In the genomic region with DNA sequence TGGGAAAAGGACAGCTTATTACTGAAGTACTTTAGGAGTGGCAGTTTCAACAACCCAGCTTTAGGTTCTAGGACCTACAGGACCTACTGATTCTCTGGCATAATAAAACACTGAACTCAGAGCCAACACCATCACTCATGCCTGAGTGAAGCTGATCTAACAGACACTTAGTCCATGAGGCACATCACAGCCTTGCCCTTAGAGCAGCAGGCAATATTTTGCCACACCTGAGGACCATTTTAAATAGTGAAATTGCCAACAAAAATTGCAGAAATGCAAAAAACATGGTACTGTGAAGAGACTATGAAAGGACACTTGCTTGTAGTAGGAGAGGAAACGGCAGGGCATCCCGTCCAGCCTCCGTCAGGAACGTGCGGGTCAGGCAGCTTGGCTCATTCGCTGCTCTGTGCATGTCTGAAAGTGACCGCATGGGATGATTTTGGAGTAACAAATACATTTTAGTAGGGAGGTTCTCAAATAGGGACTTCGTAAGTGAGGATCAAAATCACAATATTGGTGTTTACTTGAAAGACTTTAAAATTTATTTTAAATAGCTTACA, we compare ENCODE assay signal across 28 cellular contexts. TPM values are rescaled to one million over a fixed set of nuclear protein-coding genes. Genes with fewer than 3 reads are reported as not detected.
DNase-seq lines count a peak whose midpoint lies in the region; ATAC-seq, FAIRE-seq and TF ChIP-seq lines count a peak whose summit lies in the region.
"Had no signal": no experiment of that assay in that cellular context is flagged by ENCODE, and none has a peak within 500 bp of the region (broad histone marks: within the 10 kb centered on the region; RNA-seq: fewer than 3 reads in every experiment).

No MANE protein-coding gene starts in this region.

- ATAC-seq in CD4-positive, alpha-beta T cell (ENCODE audit: poor library complexity), result no peak
- ATAC-seq in natural killer cell, result no peak
- ATAC-seq in pancreas, result no peak
- ATAC-seq: GM23338, left colon, mucosa of descending colon had no signal

- H3K9me3 ChIP-seq in CD4-positive, alpha-beta T cell (ENCODE audit: control insufficient read depth, low read length), result no peaks in the 10 kb centered on the region
- no peaks in the 10 kb centered on the region for H3K9me3 ChIP-seq in pancreas
- H3K9me3 ChIP-seq: breast epithelium, mucosa of descending colon, prostate gland, suprapubic skin, upper lobe of left lung had no signal

- 90 to 94% methylated on average over 8 of the region's 8 CpGs for WGBS in pancreas, 2 donors

- peaks cover 0 to 30% (median 30%) of the 10 kb centered on the region in 3 donors for H3K4me1 ChIP-seq in pancreas
- H3K4me1 ChIP-seq: breast epithelium, neural progenitor cell, prostate gland, suprapubic skin, upper lobe of left lung had no signal

- no peak overlapping the region for H3K27ac ChIP-seq in CD4-positive, alpha-beta T cell (ENCODE audit: low read depth, low read length)
- H3K27ac ChIP-seq in pancreas, result no peak overlapping the region
- H3K27ac ChIP-seq: 22Rv1, breast epithelium, C4-2B, neural progenitor cell, prostate gland, suprapubic skin, upper lobe of left lung had no signal

- no peaks in the 10 kb centered on the region for H3K27me3 ChIP-seq in CD4-positive, alpha-beta T cell (ENCODE audit: control insufficient read depth, insufficient read depth, low read length)
- no peaks in the 10 kb centered on the region for H3K27me3 ChIP-seq in pancreas
- H3K27me3 ChIP-seq: breast epithelium, neural progenitor cell, suprapubic skin, upper lobe of left lung had no signal

- H3K36me3 Mint-ChIP-seq in T-helper 1 cell treated with Interleukin-12 subunit alpha and Interleukin-12 subunit beta and Interleukin-4 antibody, amounts not matched to agents 30 μg/mL and 1 μg/mL, for 36 hours (ENCODE audit: low read depth), result peaks cover 66% of the 10 kb centered on the region
- peaks cover 88% of the 10 kb centered on the region for H3K36me3 Mint-ChIP-seq in CD4-positive, alpha-beta T cell (ENCODE audit: low read depth)
- peaks cover 56% of the 10 kb centered on the region for H3K36me3 Mint-ChIP-seq in activated T-helper 1 cell treated with anti-CD3 and anti-CD28 coated beads, Interleukin-12 subunit alpha, Interleukin-12 subunit beta, Interleukin-2, Interleukin-4 antibody, amounts not matched to agents 30 ng/mL and 10 ng/mL and 1 ng/mL, durations not matched to agents 14 hours and 24 hours and 36 hours (ENCODE audit: low read depth)
- H3K36me3 Mint-ChIP-seq in natural killer cell, result peaks cover 8% of the 10 kb centered on the region

- intact Hi-C loops in CD4-positive, alpha-beta T cell (cut with DNase I, micrococcal nuclease), result loop anchor here in 1 of 2 experiments (5.0 kb wide), 1 partner anchor 37 kb away; a partner anchor contains a TSS
- intact Hi-C loops in activated T-helper 1 cell treated with anti-CD3 and anti-CD28 coated beads, Interleukin-12 subunit alpha, Interleukin-12 subunit beta, Interleukin-2, Interleukin-4 antibody, amounts not matched to agents 30 ng/mL and 10 ng/mL and 1 ng/mL, durations not matched to agents 14 hours and 24 hours and 36 hours (cut with micrococcal nuclease), result no loop called here
- intact Hi-C loops in natural killer cell (cut with micrococcal nuclease), result no loop called here
- intact Hi-C loops in pancreas (cut with DNase I), result no loop called here

- H3K4me3 ChIP-seq in pancreas, result no peak overlapping the region
- H3K4me3 ChIP-seq: breast epithelium, GM23338, mucosa of descending colon, neural progenitor cell, prostate gland, suprapubic skin, upper lobe of left lung had no signal

- CTCF ChIA-PET in CD4-positive, alpha-beta T cell (lab: Charles Lee), result interaction anchor here (1.6 to 1.7 kb wide), 2 partner anchors 17 to 41 kb away, joined by 3 to 5 read pairs; no protein-coding TSS in a partner anchor

- H3K4me3 Mint-ChIP-seq in T-helper 1 cell treated with Interleukin-12 subunit alpha and Interleukin-12 subunit beta and Interleukin-4 antibody, amounts not matched to agents 30 μg/mL and 1 μg/mL, for 36 hours, result peak overlapping the region; percentile 31
- H3K4me3 Mint-ChIP-seq in CD4-positive, alpha-beta T cell, result no peak overlapping the region
- H3K4me3 Mint-ChIP-seq in activated T-helper 1 cell treated with anti-CD3 and anti-CD28 coated beads, Interleukin-12 subunit alpha, Interleukin-12 subunit beta, Interleukin-2, Interleukin-4 antibody, amounts not matched to agents 30 ng/mL and 10 ng/mL and 1 ng/mL, durations not matched to agents 14 hours and 24 hours and 36 hours, result no peak overlapping the region
- H3K4me3 Mint-ChIP-seq in natural killer cell, result no peak overlapping the region
- H3K4me3 Mint-ChIP-seq: activated B cell treated with CpG ODN at 0.5 μM for 24 hours, GM23338, IgD-negative memory B cell, neural progenitor cell had no signal

- H3K27me3 Mint-ChIP-seq in T-helper 1 cell treated with Interleukin-12 subunit alpha and Interleukin-12 subunit beta and Interleukin-4 antibody, amounts not matched to agents 30 μg/mL and 1 μg/mL, for 36 hours (ENCODE audit: low read depth), result no peaks in the 10 kb centered on the region
- H3K27me3 Mint-ChIP-seq in CD4-positive, alpha-beta T cell, result no peaks in the 10 kb centered on the region
- H3K27me3 Mint-ChIP-seq in activated T-helper 1 cell treated with anti-CD3 and anti-CD28 coated beads, Interleukin-12 subunit alpha, Interleukin-12 subunit beta, Interleukin-2, Interleukin-4 antibody, amounts not matched to agents 30 ng/mL and 10 ng/mL and 1 ng/mL, durations not matched to agents 14 hours and 24 hours and 36 hours (ENCODE audit: insufficient read depth), result no peaks in the 10 kb centered on the region
- H3K27me3 Mint-ChIP-seq in natural killer cell (ENCODE audit: low read depth in 2 of 2), result no peaks in the 10 kb centered on the region
- H3K27me3 Mint-ChIP-seq: activated B cell treated with CpG ODN at 0.5 μM for 24 hours, IgD-negative memory B cell had no signal

- TF ChIP-seq CTCF in CD4-positive, alpha-beta T cell (IDR thresholded peaks at IDR 0.05), result no peak
- TF ChIP-seq CTCF in natural killer cell (IDR thresholded peaks at IDR 0.05) (no peak), pancreas (IDR thresholded peaks at IDR 0.05) (no peak)

- H3K36me3 ChIP-seq in pancreas, result peaks cover 0 to 45% (median 11%) of the 10 kb centered on the region in 3 donors
- H3K36me3 ChIP-seq: breast epithelium had no signal

- H3K9me3 Mint-ChIP-seq in T-helper 1 cell treated with Interleukin-12 subunit alpha and Interleukin-12 subunit beta and Interleukin-4 antibody, amounts not matched to agents 30 μg/mL and 1 μg/mL, for 36 hours, result no peaks in the 10 kb centered on the region
- no peaks in the 10 kb centered on the region for H3K9me3 Mint-ChIP-seq in CD4-positive, alpha-beta T cell
- H3K9me3 Mint-ChIP-seq in activated T-helper 1 cell treated with anti-CD3 and anti-CD28 coated beads, Interleukin-12 subunit alpha, Interleukin-12 subunit beta, Interleukin-2, Interleukin-4 antibody, amounts not matched to agents 30 ng/mL and 10 ng/mL and 1 ng/mL, durations not matched to agents 14 hours and 24 hours and 36 hours, result no peaks in the 10 kb centered on the region
- H3K9me3 Mint-ChIP-seq in natural killer cell, result no peaks in the 10 kb centered on the region
- H3K9me3 Mint-ChIP-seq: activated B cell treated with CpG ODN at 0.5 μM for 24 hours, GM23338, IgD-negative memory B cell, neural progenitor cell had no signal

- DNase-seq in T-helper 1 cell (no peak), natural killer cell (no peak), GOT3 (lab: John Stamatoyannopoulos, UW) (no peak), CD1c-positive myeloid dendritic cell (ENCODE audit: extremely low spot score) (no peak), pancreas (no peak)
- no peak for DNase-seq in CD4-positive, alpha-beta T cell
- no peak for DNase-seq in activated T-helper 1 cell treated with anti-CD3 and anti-CD28 coated beads, Interleukin-12 subunit alpha, Interleukin-12 subunit beta, Interleukin-2, Interleukin-4 antibody, amounts not matched to agents 30 ng/mL and 10 ng/mL and 1 ng/mL, durations not matched to agents 14 hours and 24 hours and 36 hours (ENCODE audit: low spot score)
- DNase-seq: activated B cell treated with CpG ODN at 0.5 μM for 24 hours; activated CD4-positive, alpha-beta T cell treated with anti-CD3 and anti-CD28 coated beads, Interleukin-2, amount 50 U/mL, for 1 hour; activated naive CD4-positive, alpha-beta T cell treated with anti-CD3 and anti-CD28 coated beads, Interleukin-2, amount 50 U/mL, for 16 hours; anterior cingulate cortex; hippocampal formation; left colon; mucosa of descending colon; NCI-H1092 treated with DMSO at 0.1 percent for 48 hours; NCI-H187; SIG-M5; stimulated activated CD4-positive, alpha-beta T cell treated with anti-CD3 and anti-CD28 coated beads, Interleukin-4, amount 100 ng/mL, for 24 hours had no signal

- POLR2A ChIA-PET in CD4-positive, alpha-beta T cell (lab: Charles Lee), result interaction anchor here (1.5 to 2.0 kb wide), 2 partner anchors 17 to 36 kb away, joined by 4 to 11 read pairs; a partner anchor contains a TSS

- H3K4me1 Mint-ChIP-seq in T-helper 1 cell treated with Interleukin-12 subunit alpha and Interleukin-12 subunit beta and Interleukin-4 antibody, amounts not matched to agents 30 μg/mL and 1 μg/mL, for 36 hours (ENCODE audit: low read depth), result peaks cover 51% of the 10 kb centered on the region
- H3K4me1 Mint-ChIP-seq in CD4-positive, alpha-beta T cell (ENCODE audit: low read depth), result peaks cover 57% of the 10 kb centered on the region
- H3K4me1 Mint-ChIP-seq in activated T-helper 1 cell treated with anti-CD3 and anti-CD28 coated beads, Interleukin-12 subunit alpha, Interleukin-12 subunit beta, Interleukin-2, Interleukin-4 antibody, amounts not matched to agents 30 ng/mL and 10 ng/mL and 1 ng/mL, durations not matched to agents 14 hours and 24 hours and 36 hours (ENCODE audit: low read depth), result peaks cover 59% of the 10 kb centered on the region
- peaks cover 15 to 16% of the 10 kb centered on the region in 2 donors for H3K4me1 Mint-ChIP-seq in natural killer cell
- H3K4me1 Mint-ChIP-seq: neural progenitor cell had no signal

- H3K27ac Mint-ChIP-seq in T-helper 1 cell treated with Interleukin-12 subunit alpha and Interleukin-12 subunit beta and Interleukin-4 antibody, amounts not matched to agents 30 μg/mL and 1 μg/mL, for 36 hours, result no peak overlapping the region
- peak overlapping the region; percentile 61 for H3K27ac Mint-ChIP-seq in CD4-positive, alpha-beta T cell
- peak overlapping the region; percentile 3 for H3K27ac Mint-ChIP-seq in activated T-helper 1 cell treated with anti-CD3 and anti-CD28 coated beads, Interleukin-12 subunit alpha, Interleukin-12 subunit beta, Interleukin-2, Interleukin-4 antibody, amounts not matched to agents 30 ng/mL and 10 ng/mL and 1 ng/mL, durations not matched to agents 14 hours and 24 hours and 36 hours
- peak overlapping the region; percentile 72 to 85 for H3K27ac Mint-ChIP-seq in natural killer cell
- H3K27ac Mint-ChIP-seq: GM23338, neural progenitor cell had no signal

- no peak for FAIRE-seq in pancreas (lab: Jason Lieb, UNC)

RNA-seq across cellular contexts. Expression of a gene that starts 18.1 kb away (rescaled TPM):
- 10 to 100 TPM; 39.4 to 46.8 TPM for total RNA-seq in CD4-positive, alpha-beta T cell
- total RNA-seq in activated T-helper 1 cell treated with anti-CD3 and anti-CD28 coated beads, Interleukin-12 subunit alpha, Interleukin-12 subunit beta, Interleukin-2, Interleukin-4 antibody, amounts not matched to agents 30 ng/mL and 10 ng/mL and 1 ng/mL, durations not matched to agents 14 hours and 24 hours and 36 hours, result 70.6 and 74.7 TPM in 2 replicates
- total RNA-seq in natural killer cell, result 10 to 100 TPM; 41.7 to 49.8 (median 46.0) TPM
- 10 to 100 TPM; 15.4 to 25.4 (median 17.6) TPM for total RNA-seq in pancreas
- 10 to 100 TPM; 10.2 to 20.3 TPM for polyA plus RNA-seq in pancreas

RNA-seq across cellular contexts. Expression of a gene that starts 37.7 kb away (rescaled TPM):
- total RNA-seq in CD4-positive, alpha-beta T cell, result 100 to 1,000 TPM; 139 to 150 TPM
- total RNA-seq in activated T-helper 1 cell treated with anti-CD3 and anti-CD28 coated beads, Interleukin-12 subunit alpha, Interleukin-12 subunit beta, Interleukin-2, Interleukin-4 antibody, amounts not matched to agents 30 ng/mL and 10 ng/mL and 1 ng/mL, durations not matched to agents 14 hours and 24 hours and 36 hours, result 54.8 and 55.9 TPM in 2 replicates
- total RNA-seq in natural killer cell, result 100 to 1,000 TPM; 133 to 151 (median 149) TPM
- total RNA-seq in pancreas, result 10 to 100 TPM; 18.8 to 36.9 (median 24.5) TPM
- 10 to 100 TPM; 24.3 to 27.1 TPM for polyA plus RNA-seq in pancreas
